ENCODE assay signal across 8 cellular contexts in the genomic region with DNA sequence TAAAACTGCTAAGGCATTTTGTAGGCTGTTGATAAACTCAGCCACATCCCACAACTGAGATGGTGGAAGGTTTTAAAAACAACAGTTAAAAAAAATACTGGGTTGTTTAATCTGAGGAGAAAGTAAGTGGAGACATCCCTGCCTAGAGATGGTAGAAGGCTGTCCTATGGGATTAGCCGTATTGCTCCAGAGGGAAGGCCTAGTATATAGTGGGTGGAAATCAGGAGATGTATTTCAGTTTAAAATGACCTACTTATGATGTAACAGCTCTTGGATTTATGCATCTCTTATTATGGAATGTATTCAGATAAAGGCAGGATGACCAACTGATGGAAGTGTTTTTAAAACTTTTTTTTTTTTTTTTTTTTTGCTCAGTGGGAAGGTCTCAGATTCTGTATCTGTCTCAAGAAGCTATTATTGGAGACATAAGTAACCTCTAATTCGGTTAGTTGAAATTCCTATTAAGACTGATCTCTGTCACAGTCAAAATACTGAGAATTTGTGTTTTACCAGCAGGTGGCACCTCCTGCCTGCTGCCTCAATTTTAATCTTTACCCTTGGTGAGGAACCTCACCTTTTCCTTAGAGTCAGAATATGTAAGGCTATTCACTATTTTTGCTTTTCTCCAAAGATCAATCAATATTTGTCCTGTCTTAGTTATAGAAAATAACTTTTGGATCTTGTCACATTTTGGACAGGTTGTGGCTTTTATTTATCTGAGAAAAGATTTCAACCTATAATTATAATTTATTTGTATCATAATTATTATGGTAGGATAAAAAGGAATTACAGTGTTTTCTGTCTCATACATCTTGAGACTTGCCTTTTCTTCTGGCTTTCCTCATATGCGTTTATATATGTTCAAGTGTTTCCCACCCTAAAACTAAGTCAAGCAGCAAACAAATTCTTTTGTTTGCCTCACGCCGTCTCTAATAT.
A peak's percentile ranks its signal among the peaks of the same experiment; 100 is the strongest.
DNase-seq lines count a peak whose midpoint lies in the region; ATAC-seq, FAIRE-seq and TF ChIP-seq lines count a peak whose summit lies in the region.

No MANE protein-coding gene starts in this region.

- peak; percentile 45 to 63 for DNase-seq in cardiac muscle cell (ENCODE audit: low read depth in 1 of 2, low spot score in 1 of 2)
- DNase-seq in right cardiac atrium: no peak
- DNase-seq in SW480 (ENCODE audit: low spot score): peak; percentile 44
- DNase-seq in frontal cortex (ENCODE audit: low spot score in 2 of 2): peak in 1 of 2 donors; percentile 26
- no peak for DNase-seq in sigmoid colon
- DNase-seq in stimulated activated effector memory CD8-positive, alpha-beta T cell treated with anti-CD3 and anti-CD28 coated beads, Interleukin-12 subunit alpha, Interleukin-12 subunit beta, amount 100 ng/mL, for 72 hours (ENCODE audit: low spot score in 2 of 2): no peak
- DNase-seq in ureter (ENCODE audit: low spot score): no peak

- H3F3A ChIP-seq in Loucy (ENCODE audit: low read depth): no peaks in the 10 kb centered on the region

- no peak overlapping the region for H3K4me3 ChIP-seq in cardiac muscle cell
- H3K4me3 ChIP-seq in right cardiac atrium (ENCODE audit: low read length): no peak overlapping the region
- H3K4me3 ChIP-seq in Loucy (ENCODE audit: low read length, poor library complexity, severe bottlenecking): no peak overlapping the region
- no peak overlapping the region for H3K4me3 ChIP-seq in sigmoid colon

- TF ChIP-seq POLR2A in sigmoid colon (IDR thresholded peaks at IDR 0.05): no peak

- no peak overlapping the region for H3K4me2 ChIP-seq in Loucy (ENCODE audit: low read depth, low read length, poor library complexity, severe bottlenecking)

- no peak overlapping the region for H3K9ac ChIP-seq in Loucy (ENCODE audit: low read depth, low read length, poor library complexity, severe bottlenecking)

- no peaks in the 10 kb centered on the region for H3K79me2 ChIP-seq in Loucy (ENCODE audit: insufficient read depth, low read length)

- no peak for TF ChIP-seq EP300 in sigmoid colon (IDR thresholded peaks at IDR 0.05)

- H3K9me3 Mint-ChIP-seq in stimulated activated effector memory CD8-positive, alpha-beta T cell treated with anti-CD3 and anti-CD28 coated beads, Interleukin-12 subunit alpha, Interleukin-12 subunit beta, amount 100 ng/mL, for 72 hours: no peaks in the 10 kb centered on the region

- TF ChIP-seq CTCF in cardiac muscle cell (IDR thresholded peaks at IDR 0.05; ENCODE audit: low read depth, low read length) (peak; percentile 59), Loucy (conservative IDR thresholded peaks at IDR 0.05; ENCODE audit: low read length) (peak; percentile 78), sigmoid colon (IDR thresholded peaks at IDR 0.05) (peak in 3 of 4 experiments; percentile 9 to 46 (median 17))

- no peak overlapping the region for H3K27ac Mint-ChIP-seq in stimulated activated effector memory CD8-positive, alpha-beta T cell treated with anti-CD3 and anti-CD28 coated beads, Interleukin-12 subunit alpha, Interleukin-12 subunit beta, amount 100 ng/mL, for 72 hours

- peak; percentile 62 for FAIRE-seq in frontal cortex (lab: Jason Lieb, UNC)

- no peaks in the 10 kb centered on the region for H3K27me3 ChIP-seq in cardiac muscle cell
- no peaks in the 10 kb centered on the region for H3K27me3 ChIP-seq in right cardiac atrium (ENCODE audit: control insufficient read depth, insufficient read depth)
- no peaks in the 10 kb centered on the region for H3K27me3 ChIP-seq in Loucy (ENCODE audit: insufficient read depth, low read length, poor library complexity, severe bottlenecking)
- H3K27me3 ChIP-seq in sigmoid colon: no peaks in the 10 kb centered on the region

- H4K20me1 ChIP-seq in Loucy (ENCODE audit: insufficient read depth, low read length, poor library complexity, severe bottlenecking): no peaks in the 10 kb centered on the region

- H3K27ac ChIP-seq in cardiac muscle cell (no peak overlapping the region), right cardiac atrium (ENCODE audit: low read length) (no peak overlapping the region), sigmoid colon (no peak overlapping the region)

- H2AFZ ChIP-seq in Loucy (ENCODE audit: low read length): no peak overlapping the region

- intact Hi-C loops in right cardiac atrium (cut with DNase I) (loop anchor here in 3 of 4 donors (5.0 kb wide), 1 partner anchor 302 kb away; no protein-coding TSS in a partner anchor), sigmoid colon (cut with DNase I) (loop anchor here (10.0 kb wide), 1 partner anchor 300 kb away; no protein-coding TSS in a partner anchor)

- peaks cover 13% of the 10 kb centered on the region for H3K36me3 ChIP-seq in cardiac muscle cell
- H3K36me3 ChIP-seq in Loucy (ENCODE audit: insufficient read depth, low read length): peaks cover 20% of the 10 kb centered on the region; the same call in 1 of the 2 replicates
- peaks cover 0 to 49% (median 9%) of the 10 kb centered on the region in 4 donors for H3K36me3 ChIP-seq in sigmoid colon

- ATAC-seq in right cardiac atrium: no peak
- no peak for ATAC-seq in stimulated activated effector memory CD8-positive, alpha-beta T cell treated with anti-CD3 and anti-CD28 coated beads, Interleukin-12 subunit alpha, Interleukin-12 subunit beta, amount 100 ng/mL, for 72 hours

- H3K36me3 Mint-ChIP-seq in stimulated activated effector memory CD8-positive, alpha-beta T cell treated with anti-CD3 and anti-CD28 coated beads, Interleukin-12 subunit alpha, Interleukin-12 subunit beta, amount 100 ng/mL, for 72 hours: peaks cover 42% of the 10 kb centered on the region

- H3K9me2 ChIP-seq in Loucy (replicated peaks; ENCODE audit: low read depth, low read length): no peaks in the 10 kb centered on the region

- no peak overlapping the region for H3K4me3 Mint-ChIP-seq in stimulated activated effector memory CD8-positive, alpha-beta T cell treated with anti-CD3 and anti-CD28 coated beads, Interleukin-12 subunit alpha, Interleukin-12 subunit beta, amount 100 ng/mL, for 72 hours

- no peaks in the 10 kb centered on the region for H3K4me1 ChIP-seq in cardiac muscle cell (ENCODE audit: low read depth)
- H3K4me1 ChIP-seq in right cardiac atrium (ENCODE audit: control insufficient read depth, insufficient read depth, low read length): no peaks in the 10 kb centered on the region
- H3K4me1 ChIP-seq in Loucy (ENCODE audit: insufficient read depth, low read length, poor library complexity, severe bottlenecking): peaks cover 8% of the 10 kb centered on the region
- H3K4me1 ChIP-seq in sigmoid colon: no peaks in the 10 kb centered on the region

- 69% methylated on average over 5 of the region's 5 CpGs for WGBS in right cardiac atrium
- 77 to 80% methylated on average over 5 of the region's 5 CpGs for WGBS in sigmoid colon, 2 donors

- H3K9me3 ChIP-seq in cardiac muscle cell (ENCODE audit: low read depth) (no peaks in the 10 kb centered on the region), right cardiac atrium (ENCODE audit: control insufficient read depth, low read length) (no peaks in the 10 kb centered on the region), Loucy (ENCODE audit: insufficient read depth, low read depth, low read length) (no peaks in the 10 kb centered on the region), sigmoid colon (no peaks in the 10 kb centered on the region)

- H3K4me1 Mint-ChIP-seq in stimulated activated effector memory CD8-positive, alpha-beta T cell treated with anti-CD3 and anti-CD28 coated beads, Interleukin-12 subunit alpha, Interleukin-12 subunit beta, amount 100 ng/mL, for 72 hours: peaks cover 7% of the 10 kb centered on the region

Comparison
In these comparisons a context has a peak if more than half of its experiments do, and no peak if none do; other contexts are left out.
1. DNase-seq: peak in cardiac muscle cell (2 of 2) and SW480 (single experiment); none in right cardiac atrium (0 of 3), sigmoid colon (single experiment), stimulated activated effector memory CD8-positive, alpha-beta T cell treated with anti-CD3 and anti-CD28 coated beads, Interleukin-12 subunit alpha, Interleukin-12 subunit beta, amount 100 ng/mL, for 72 hours (0 of 2) and ureter (single experiment).
2. CTCF ChIP-seq: peak in every context shown above with its lines; median percentile 78 in Loucy; 59 in cardiac muscle cell; 17 in sigmoid colon.